1 cellular context compared by ENCODE assay signal in the genomic region with DNA sequence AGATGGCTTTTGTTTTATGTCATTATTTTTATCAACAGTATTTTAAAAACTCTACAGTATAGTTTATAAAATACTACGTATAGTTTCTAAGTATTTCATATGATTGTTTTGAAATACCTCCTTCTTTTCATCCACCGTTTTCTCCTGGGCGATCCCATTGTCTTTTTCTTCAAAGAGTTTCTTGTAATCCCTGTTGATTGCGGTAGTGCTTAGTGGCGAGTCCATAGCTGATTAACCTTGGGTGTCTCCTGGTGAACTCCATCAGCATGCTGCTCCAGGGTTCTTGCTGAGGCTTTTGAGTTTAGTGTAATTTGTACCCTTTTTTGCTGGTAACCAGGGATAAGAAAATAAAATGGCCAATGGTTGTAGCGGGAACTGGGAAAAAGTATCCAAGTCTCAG.
TF ChIP-seq lines count a peak whose summit lies in the region.

No MANE protein-coding gene starts in this region.

TF ChIP-seq in GM23338, 12 proteins besides CTCF, POLR2A, EP300 and RAD21 (continued from another document):
- TF ChIP-seq, protein P1, sequence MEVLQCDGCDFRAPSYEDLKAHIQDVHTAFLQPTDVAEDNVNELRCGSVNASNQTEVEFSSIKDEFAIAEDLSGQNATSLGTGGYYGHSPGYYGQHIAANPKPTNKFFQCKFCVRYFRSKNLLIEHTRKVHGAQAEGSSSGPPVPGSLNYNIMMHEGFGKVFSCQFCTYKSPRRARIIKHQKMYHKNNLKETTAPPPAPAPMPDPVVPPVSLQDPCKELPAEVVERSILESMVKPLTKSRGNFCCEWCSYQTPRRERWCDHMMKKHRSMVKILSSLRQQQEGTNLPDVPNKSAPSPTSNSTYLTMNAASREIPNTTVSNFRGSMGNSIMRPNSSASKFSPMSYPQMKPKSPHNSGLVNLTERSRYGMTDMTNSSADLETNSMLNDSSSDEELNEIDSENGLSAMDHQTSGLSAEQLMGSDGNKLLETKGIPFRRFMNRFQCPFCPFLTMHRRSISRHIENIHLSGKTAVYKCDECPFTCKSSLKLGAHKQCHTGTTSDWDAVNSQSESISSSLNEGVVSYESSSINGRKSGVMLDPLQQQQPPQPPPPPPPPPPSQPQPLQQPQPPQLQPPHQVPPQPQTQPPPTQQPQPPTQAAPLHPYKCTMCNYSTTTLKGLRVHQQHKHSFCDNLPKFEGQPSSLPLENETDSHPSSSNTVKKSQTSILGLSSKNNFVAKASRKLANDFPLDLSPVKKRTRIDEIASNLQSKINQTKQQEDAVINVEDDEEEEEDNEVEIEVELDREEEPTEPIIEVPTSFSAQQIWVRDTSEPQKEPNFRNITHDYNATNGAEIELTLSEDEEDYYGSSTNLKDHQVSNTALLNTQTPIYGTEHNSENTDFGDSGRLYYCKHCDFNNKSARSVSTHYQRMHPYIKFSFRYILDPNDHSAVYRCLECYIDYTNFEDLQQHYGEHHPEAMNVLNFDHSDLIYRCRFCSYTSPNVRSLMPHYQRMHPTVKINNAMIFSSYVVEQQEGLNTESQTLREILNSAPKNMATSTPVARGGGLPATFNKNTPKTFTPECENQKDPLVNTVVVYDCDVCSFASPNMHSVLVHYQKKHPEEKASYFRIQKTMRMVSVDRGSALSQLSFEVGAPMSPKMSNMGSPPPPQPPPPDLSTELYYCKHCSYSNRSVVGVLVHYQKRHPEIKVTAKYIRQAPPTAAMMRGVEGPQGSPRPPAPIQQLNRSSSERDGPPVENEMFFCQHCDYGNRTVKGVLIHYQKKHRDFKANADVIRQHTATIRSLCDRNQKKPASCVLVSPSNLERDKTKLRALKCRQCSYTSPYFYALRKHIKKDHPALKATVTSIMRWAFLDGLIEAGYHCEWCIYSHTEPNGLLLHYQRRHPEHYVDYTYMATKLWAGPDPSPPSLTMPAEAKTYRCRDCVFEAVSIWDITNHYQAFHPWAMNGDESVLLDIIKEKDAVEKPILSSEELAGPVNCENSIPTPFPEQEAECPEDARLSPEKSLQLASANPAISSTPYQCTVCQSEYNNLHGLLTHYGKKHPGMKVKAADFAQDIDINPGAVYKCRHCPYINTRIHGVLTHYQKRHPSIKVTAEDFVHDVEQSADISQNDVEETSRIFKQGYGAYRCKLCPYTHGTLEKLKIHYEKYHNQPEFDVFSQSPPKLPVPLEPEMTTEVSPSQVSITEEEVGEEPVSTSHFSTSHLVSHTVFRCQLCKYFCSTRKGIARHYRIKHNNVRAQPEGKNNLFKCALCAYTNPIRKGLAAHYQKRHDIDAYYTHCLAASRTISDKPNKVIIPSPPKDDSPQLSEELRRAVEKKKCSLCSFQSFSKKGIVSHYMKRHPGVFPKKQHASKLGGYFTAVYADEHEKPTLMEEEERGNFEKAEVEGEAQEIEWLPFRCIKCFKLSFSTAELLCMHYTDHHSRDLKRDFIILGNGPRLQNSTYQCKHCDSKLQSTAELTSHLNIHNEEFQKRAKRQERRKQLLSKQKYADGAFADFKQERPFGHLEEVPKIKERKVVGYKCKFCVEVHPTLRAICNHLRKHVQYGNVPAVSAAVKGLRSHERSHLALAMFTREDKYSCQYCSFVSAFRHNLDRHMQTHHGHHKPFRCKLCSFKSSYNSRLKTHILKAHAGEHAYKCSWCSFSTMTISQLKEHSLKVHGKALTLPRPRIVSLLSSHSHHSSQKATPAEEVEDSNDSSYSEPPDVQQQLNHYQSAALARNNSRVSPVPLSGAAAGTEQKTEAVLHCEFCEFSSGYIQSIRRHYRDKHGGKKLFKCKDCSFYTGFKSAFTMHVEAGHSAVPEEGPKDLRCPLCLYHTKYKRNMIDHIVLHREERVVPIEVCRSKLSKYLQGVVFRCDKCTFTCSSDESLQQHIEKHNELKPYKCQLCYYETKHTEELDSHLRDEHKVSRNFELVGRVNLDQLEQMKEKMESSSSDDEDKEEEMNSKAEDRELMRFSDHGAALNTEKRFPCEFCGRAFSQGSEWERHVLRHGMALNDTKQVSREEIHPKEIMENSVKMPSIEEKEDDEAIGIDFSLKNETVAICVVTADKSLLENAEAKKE (CRISPR knock-in tag; IDR thresholded peaks at IDR 0.05) = no peak
- TF ChIP-seq NANOG (IDR thresholded peaks at IDR 0.05; ENCODE audit: borderline replicate concordance) (no peak), ZNF114 (CRISPR knock-in tag; IDR thresholded peaks at IDR 0.05) (no peak), EZH2 (IDR thresholded peaks at IDR 0.05; ENCODE audit: low read depth, unreplicated experiment) (no peak), CREB1 (CRISPR knock-in tag; IDR thresholded peaks at IDR 0.05; ENCODE audit: low read depth) (no peak), STAT1 (IDR thresholded peaks at IDR 0.05; ENCODE audit: unreplicated experiment) (no peak), POLR2AphosphoS5 (IDR thresholded peaks at IDR 0.05; ENCODE audit: low read depth) (no peak), ZNF331 (CRISPR knock-in tag; IDR thresholded peaks at IDR 0.05; ENCODE audit: low read depth) (no peak), EZH2phosphoT487 (IDR thresholded peaks at IDR 0.05; ENCODE audit: unreplicated experiment) (no peak)
- TF ChIP-seq, protein P2, sequence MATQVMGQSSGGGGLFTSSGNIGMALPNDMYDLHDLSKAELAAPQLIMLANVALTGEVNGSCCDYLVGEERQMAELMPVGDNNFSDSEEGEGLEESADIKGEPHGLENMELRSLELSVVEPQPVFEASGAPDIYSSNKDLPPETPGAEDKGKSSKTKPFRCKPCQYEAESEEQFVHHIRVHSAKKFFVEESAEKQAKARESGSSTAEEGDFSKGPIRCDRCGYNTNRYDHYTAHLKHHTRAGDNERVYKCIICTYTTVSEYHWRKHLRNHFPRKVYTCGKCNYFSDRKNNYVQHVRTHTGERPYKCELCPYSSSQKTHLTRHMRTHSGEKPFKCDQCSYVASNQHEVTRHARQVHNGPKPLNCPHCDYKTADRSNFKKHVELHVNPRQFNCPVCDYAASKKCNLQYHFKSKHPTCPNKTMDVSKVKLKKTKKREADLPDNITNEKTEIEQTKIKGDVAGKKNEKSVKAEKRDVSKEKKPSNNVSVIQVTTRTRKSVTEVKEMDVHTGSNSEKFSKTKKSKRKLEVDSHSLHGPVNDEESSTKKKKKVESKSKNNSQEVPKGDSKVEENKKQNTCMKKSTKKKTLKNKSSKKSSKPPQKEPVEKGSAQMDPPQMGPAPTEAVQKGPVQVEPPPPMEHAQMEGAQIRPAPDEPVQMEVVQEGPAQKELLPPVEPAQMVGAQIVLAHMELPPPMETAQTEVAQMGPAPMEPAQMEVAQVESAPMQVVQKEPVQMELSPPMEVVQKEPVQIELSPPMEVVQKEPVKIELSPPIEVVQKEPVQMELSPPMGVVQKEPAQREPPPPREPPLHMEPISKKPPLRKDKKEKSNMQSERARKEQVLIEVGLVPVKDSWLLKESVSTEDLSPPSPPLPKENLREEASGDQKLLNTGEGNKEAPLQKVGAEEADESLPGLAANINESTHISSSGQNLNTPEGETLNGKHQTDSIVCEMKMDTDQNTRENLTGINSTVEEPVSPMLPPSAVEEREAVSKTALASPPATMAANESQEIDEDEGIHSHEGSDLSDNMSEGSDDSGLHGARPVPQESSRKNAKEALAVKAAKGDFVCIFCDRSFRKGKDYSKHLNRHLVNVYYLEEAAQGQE (IDR thresholded peaks at IDR 0.05; ENCODE audit: unreplicated experiment) = no peak
- TF ChIP-seq, protein P3, sequence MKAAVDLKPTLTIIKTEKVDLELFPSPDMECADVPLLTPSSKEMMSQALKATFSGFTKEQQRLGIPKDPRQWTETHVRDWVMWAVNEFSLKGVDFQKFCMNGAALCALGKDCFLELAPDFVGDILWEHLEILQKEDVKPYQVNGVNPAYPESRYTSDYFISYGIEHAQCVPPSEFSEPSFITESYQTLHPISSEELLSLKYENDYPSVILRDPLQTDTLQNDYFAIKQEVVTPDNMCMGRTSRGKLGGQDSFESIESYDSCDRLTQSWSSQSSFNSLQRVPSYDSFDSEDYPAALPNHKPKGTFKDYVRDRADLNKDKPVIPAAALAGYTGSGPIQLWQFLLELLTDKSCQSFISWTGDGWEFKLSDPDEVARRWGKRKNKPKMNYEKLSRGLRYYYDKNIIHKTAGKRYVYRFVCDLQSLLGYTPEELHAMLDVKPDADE (IDR thresholded peaks at IDR 0.05) = no peak
